Comparison of ENCODE assay signal across 1 cellular context in the genomic region with DNA sequence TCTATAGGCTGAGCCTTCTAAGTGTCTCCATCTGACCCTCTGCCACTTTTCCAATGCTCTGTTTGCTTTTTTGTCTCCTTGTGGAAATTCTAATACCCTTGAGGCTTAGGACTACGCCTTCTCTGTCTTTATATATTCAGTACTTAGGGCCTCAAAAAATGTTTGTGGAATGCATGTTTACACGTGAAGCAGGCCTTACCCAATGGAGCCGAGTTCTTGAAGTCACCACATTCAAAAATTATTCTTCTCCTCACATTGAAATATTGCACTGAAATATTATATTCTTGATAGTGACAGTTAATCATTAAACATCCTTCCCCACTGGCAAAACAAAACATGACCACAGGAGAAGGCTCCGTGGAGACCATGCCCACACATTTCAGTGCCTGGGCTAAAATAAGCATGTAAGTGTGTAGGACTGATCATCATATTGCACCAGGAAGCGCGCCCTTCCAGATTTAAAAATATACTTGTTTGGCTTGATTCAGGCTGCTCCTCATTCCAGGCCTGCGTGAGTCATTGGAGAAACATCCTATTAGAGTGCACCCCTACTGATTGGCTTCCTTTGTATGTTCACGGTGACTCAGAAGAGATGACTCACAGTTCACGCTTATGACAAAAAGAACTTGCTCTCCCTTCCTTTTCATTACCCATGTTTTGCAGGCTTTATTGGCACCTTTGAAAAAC.
TF ChIP-seq lines count a peak whose summit lies in the region.

No MANE protein-coding gene starts in this region.

TF ChIP-seq in HepG2, 621 proteins besides CTCF, POLR2A, EP300 and RAD21 (continued from another document and continues in another):
- TF ChIP-seq ZNF333 (CRISPR knock-in tag; IDR thresholded peaks at IDR 0.05; ENCODE audit: borderline replicate concordance) = no peak
- no peak for TF ChIP-seq CCAR2 (optimal IDR thresholded peaks at IDR 0.05; ENCODE audit: low read depth, low read length)
- TF ChIP-seq HMG20A (CRISPR knock-in tag; IDR thresholded peaks at IDR 0.05; ENCODE audit: borderline replicate concordance) = peak; percentile 88; the same call in 1 of the 2 replicates
- TF ChIP-seq RELA (CRISPR knock-in tag; IDR thresholded peaks at IDR 0.05) = no peak
- TF ChIP-seq, protein P1, sequence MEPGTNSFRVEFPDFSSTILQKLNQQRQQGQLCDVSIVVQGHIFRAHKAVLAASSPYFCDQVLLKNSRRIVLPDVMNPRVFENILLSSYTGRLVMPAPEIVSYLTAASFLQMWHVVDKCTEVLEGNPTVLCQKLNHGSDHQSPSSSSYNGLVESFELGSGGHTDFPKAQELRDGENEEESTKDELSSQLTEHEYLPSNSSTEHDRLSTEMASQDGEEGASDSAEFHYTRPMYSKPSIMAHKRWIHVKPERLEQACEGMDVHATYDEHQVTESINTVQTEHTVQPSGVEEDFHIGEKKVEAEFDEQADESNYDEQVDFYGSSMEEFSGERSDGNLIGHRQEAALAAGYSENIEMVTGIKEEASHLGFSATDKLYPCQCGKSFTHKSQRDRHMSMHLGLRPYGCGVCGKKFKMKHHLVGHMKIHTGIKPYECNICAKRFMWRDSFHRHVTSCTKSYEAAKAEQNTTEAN (CRISPR knock-in tag; conservative IDR thresholded peaks at IDR 0.05) = peak; percentile 49; the same call in 1 of the 2 replicates
- no peak for TF ChIP-seq HNRNPUL1 (IDR thresholded peaks at IDR 0.05; ENCODE audit: low read depth, low read length)
- peak; percentile 99 for TF ChIP-seq JUN (CRISPR knock-in tag; IDR thresholded peaks at IDR 0.05)
- TF ChIP-seq FOXA1 (IDR thresholded peaks at IDR 0.05) = no peak
- TF ChIP-seq FOXA1 (CRISPR knock-in tag; IDR thresholded peaks at IDR 0.05) = peak; percentile 48; the same call in 1 of the 2 replicates
- no peak for TF ChIP-seq HNRNPL (IDR thresholded peaks at IDR 0.05; ENCODE audit: low read depth, low read length)
- TF ChIP-seq, protein P2, sequence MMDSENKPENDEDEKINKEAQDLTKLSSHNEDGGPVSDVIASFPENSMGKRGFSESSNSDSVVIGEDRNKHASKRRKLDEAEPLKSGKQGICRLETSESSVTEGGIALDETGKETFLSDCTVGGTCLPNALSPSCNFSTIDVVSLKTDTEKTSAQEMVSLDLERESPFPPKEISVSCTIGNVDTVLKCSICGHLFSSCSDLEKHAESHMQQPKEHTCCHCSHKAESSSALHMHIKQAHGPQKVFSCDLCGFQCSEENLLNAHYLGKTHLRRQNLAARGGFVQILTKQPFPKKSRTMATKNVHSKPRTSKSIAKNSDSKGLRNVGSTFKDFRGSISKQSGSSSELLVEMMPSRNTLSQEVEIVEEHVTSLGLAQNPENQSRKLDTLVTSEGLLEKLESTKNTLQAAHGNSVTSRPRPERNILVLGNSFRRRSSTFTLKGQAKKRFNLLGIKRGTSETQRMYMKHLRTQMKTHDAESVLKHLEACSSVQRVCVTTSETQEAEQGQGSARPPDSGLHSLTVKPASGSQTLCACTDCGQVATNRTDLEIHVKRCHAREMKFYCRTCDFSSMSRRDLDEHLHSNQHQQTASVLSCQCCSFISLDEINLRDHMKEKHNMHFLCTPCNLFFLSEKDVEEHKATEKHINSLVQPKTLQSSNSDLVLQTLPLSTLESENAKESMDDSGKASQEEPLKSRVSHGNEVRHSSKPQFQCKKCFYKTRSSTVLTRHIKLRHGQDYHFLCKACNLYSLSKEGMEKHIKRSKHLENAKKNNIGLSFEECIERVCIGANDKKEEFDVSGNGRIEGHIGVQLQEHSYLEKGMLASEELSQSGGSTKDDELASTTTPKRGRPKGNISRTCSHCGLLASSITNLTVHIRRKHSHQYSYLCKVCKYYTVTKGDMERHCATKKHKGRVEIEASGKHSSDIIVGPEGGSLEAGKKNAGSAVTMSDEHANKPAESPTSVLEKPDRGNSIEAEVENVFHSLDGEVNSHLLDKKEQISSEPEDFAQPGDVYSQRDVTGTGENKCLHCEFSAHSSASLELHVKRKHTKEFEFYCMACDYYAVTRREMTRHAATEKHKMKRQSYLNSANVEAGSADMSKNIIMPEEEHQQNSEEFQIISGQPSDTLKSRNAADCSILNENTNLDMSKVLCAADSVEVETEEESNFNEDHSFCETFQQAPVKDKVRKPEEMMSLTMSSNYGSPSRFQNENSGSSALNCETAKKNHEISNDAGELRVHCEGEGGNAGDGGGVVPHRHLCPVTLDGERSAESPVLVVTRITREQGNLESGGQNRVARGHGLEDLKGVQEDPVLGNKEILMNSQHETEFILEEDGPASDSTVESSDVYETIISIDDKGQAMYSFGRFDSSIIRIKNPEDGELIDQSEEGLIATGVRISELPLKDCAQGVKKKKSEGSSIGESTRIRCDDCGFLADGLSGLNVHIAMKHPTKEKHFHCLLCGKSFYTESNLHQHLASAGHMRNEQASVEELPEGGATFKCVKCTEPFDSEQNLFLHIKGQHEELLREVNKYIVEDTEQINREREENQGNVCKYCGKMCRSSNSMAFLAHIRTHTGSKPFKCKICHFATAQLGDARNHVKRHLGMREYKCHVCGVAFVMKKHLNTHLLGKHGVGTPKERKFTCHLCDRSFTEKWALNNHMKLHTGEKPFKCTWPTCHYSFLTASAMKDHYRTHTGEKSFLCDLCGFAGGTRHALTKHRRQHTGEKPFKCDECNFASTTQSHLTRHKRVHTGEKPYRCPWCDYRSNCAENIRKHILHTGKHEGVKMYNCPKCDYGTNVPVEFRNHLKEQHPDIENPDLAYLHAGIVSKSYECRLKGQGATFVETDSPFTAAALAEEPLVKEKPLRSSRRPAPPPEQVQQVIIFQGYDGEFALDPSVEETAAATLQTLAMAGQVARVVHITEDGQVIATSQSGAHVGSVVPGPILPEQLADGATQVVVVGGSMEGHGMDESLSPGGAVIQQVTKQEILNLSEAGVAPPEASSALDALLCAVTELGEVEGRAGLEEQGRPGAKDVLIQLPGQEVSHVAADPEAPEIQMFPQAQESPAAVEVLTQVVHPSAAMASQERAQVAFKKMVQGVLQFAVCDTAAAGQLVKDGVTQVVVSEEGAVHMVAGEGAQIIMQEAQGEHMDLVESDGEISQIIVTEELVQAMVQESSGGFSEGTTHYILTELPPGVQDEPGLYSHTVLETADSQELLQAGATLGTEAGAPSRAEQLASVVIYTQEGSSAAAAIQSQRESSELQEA (CRISPR knock-in tag; IDR thresholded peaks at IDR 0.05; ENCODE audit: not compliant biosample characterization) = no peak
- no peak for TF ChIP-seq ZNF564 (CRISPR knock-in tag; IDR thresholded peaks at IDR 0.05)
- TF ChIP-seq ZNF547 (CRISPR knock-in tag; IDR thresholded peaks at IDR 0.05) = no peak
- TF ChIP-seq, protein P3, sequence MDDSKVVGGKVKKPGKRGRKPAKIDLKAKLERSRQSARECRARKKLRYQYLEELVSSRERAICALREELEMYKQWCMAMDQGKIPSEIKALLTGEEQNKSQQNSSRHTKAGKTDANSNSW (CRISPR knock-in tag; IDR thresholded peaks at IDR 0.05; ENCODE audit: borderline replicate concordance) = no peak
- TF ChIP-seq, protein P4, sequence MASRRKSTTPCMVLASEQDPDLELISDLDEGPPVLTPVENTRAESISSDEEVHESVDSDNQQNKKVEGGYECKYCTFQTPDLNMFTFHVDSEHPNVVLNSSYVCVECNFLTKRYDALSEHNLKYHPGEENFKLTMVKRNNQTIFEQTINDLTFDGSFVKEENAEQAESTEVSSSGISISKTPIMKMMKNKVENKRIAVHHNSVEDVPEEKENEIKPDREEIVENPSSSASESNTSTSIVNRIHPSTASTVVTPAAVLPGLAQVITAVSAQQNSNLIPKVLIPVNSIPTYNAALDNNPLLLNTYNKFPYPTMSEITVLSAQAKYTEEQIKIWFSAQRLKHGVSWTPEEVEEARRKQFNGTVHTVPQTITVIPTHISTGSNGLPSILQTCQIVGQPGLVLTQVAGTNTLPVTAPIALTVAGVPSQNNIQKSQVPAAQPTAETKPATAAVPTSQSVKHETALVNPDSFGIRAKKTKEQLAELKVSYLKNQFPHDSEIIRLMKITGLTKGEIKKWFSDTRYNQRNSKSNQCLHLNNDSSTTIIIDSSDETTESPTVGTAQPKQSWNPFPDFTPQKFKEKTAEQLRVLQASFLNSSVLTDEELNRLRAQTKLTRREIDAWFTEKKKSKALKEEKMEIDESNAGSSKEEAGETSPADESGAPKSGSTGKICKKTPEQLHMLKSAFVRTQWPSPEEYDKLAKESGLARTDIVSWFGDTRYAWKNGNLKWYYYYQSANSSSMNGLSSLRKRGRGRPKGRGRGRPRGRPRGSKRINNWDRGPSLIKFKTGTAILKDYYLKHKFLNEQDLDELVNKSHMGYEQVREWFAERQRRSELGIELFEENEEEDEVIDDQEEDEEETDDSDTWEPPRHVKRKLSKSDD (CRISPR knock-in tag; IDR thresholded peaks at IDR 0.05; ENCODE audit: low read depth) = no peak
- no peak for TF ChIP-seq TEAD2 (CRISPR knock-in tag; IDR thresholded peaks at IDR 0.05)
- TF ChIP-seq RNF2 (conservative IDR thresholded peaks at IDR 0.05; ENCODE audit: low read depth) = no peak
- no peak for TF ChIP-seq ZNF24 (IDR thresholded peaks at IDR 0.05)
- peak; percentile 54; the same call in 1 of the 2 replicates for TF ChIP-seq ZFX (CRISPR knock-in tag; IDR thresholded peaks at IDR 0.05; ENCODE audit: low read depth)
- no peak for TF ChIP-seq MTF2 (CRISPR knock-in tag; IDR thresholded peaks at IDR 0.05; ENCODE audit: borderline replicate concordance)
- no peak for TF ChIP-seq SAFB2 (CRISPR knock-in tag; IDR thresholded peaks at IDR 0.05; ENCODE audit: borderline replicate concordance, low read depth)
- TF ChIP-seq, protein P5, sequence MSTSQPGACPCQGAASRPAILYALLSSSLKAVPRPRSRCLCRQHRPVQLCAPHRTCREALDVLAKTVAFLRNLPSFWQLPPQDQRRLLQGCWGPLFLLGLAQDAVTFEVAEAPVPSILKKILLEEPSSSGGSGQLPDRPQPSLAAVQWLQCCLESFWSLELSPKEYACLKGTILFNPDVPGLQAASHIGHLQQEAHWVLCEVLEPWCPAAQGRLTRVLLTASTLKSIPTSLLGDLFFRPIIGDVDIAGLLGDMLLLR (CRISPR knock-in tag; IDR thresholded peaks at IDR 0.05) = no peak
- no peak for TF ChIP-seq XRCC5 (optimal IDR thresholded peaks at IDR 0.05; ENCODE audit: low read length)
- TF ChIP-seq ZSCAN25 (CRISPR knock-in tag; IDR thresholded peaks at IDR 0.05) = no peak
- TF ChIP-seq ZEB1 (IDR thresholded peaks at IDR 0.05; ENCODE audit: insufficient replicate concordance, low read depth) = no peak
- TF ChIP-seq, protein P6, sequence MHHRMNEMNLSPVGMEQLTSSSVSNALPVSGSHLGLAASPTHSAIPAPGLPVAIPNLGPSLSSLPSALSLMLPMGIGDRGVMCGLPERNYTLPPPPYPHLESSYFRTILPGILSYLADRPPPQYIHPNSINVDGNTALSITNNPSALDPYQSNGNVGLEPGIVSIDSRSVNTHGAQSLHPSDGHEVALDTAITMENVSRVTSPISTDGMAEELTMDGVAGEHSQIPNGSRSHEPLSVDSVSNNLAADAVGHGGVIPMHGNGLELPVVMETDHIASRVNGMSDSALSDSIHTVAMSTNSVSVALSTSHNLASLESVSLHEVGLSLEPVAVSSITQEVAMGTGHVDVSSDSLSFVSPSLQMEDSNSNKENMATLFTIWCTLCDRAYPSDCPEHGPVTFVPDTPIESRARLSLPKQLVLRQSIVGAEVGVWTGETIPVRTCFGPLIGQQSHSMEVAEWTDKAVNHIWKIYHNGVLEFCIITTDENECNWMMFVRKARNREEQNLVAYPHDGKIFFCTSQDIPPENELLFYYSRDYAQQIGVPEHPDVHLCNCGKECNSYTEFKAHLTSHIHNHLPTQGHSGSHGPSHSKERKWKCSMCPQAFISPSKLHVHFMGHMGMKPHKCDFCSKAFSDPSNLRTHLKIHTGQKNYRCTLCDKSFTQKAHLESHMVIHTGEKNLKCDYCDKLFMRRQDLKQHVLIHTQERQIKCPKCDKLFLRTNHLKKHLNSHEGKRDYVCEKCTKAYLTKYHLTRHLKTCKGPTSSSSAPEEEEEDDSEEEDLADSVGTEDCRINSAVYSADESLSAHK (CRISPR knock-in tag; IDR thresholded peaks at IDR 0.05; ENCODE audit: borderline replicate concordance) = no peak
- TF ChIP-seq, protein P7, sequence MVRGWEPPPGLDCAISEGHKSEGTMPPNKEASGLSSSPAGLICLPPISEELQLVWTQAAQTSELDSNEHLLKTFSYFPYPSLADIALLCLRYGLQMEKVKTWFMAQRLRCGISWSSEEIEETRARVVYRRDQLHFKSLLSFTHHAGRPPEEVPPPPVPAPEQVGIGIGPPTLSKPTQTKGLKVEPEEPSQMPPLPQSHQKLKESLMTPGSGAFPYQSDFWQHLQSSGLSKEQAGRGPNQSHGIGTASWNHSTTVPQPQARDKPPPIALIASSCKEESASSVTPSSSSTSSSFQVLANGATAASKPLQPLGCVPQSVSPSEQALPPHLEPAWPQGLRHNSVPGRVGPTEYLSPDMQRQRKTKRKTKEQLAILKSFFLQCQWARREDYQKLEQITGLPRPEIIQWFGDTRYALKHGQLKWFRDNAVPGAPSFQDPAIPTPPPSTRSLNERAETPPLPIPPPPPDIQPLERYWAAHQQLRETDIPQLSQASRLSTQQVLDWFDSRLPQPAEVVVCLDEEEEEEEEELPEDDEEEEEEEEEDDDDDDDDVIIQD (CRISPR knock-in tag; IDR thresholded peaks at IDR 0.05; ENCODE audit: low read depth) = peak; percentile 99
- no peak for TF ChIP-seq ZNF780A (CRISPR knock-in tag; IDR thresholded peaks at IDR 0.05)
- TF ChIP-seq NFATC3 (CRISPR knock-in tag; IDR thresholded peaks at IDR 0.05) = no peak
- TF ChIP-seq, protein P8, sequence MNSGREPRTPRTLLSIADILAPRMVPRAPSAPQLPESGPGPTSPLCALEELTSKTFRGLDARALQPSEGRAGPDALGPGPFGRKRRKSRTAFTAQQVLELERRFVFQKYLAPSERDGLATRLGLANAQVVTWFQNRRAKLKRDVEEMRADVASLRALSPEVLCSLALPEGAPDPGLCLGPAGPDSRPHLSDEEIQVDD (CRISPR knock-in tag; IDR thresholded peaks at IDR 0.05; ENCODE audit: borderline replicate concordance) = no peak
- TF ChIP-seq, protein P9, sequence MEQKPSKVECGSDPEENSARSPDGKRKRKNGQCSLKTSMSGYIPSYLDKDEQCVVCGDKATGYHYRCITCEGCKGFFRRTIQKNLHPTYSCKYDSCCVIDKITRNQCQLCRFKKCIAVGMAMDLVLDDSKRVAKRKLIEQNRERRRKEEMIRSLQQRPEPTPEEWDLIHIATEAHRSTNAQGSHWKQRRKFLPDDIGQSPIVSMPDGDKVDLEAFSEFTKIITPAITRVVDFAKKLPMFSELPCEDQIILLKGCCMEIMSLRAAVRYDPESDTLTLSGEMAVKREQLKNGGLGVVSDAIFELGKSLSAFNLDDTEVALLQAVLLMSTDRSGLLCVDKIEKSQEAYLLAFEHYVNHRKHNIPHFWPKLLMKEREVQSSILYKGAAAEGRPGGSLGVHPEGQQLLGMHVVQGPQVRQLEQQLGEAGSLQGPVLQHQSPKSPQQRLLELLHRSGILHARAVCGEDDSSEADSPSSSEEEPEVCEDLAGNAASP (CRISPR knock-in tag; IDR thresholded peaks at IDR 0.05; ENCODE audit: borderline replicate concordance) = peak; percentile 43; the same call in 1 of the 2 replicates
- no peak for TF ChIP-seq ZNF430 (CRISPR knock-in tag; IDR thresholded peaks at IDR 0.05)
- TF ChIP-seq GATA4 (IDR thresholded peaks at IDR 0.05; ENCODE audit: borderline replicate concordance, low read depth) = no peak
- no peak for TF ChIP-seq NONO (IDR thresholded peaks at IDR 0.05)
- TF ChIP-seq NONO (CRISPR knock-in tag; conservative IDR thresholded peaks at IDR 0.05) = no peak
- peak; percentile 54; the same call in 1 of the 2 replicates for TF ChIP-seq SALL1 (CRISPR knock-in tag; IDR thresholded peaks at IDR 0.05)
